Comparison of ENCODE assay signal across 1 cellular context in genomic region chr1:161771973-161772372, GRCh38.
TF ChIP-seq lines count a peak whose summit lies in the region.

No MANE protein-coding gene starts in this region.

TF ChIP-seq in endothelial cell of umbilical vein, 7 proteins besides CTCF, POLR2A, EP300 and RAD21:
- no peak for TF ChIP-seq POLR2AphosphoS5 (IDR thresholded peaks at IDR 0.05; ENCODE audit: insufficient read depth, low read depth, low read length)
- TF ChIP-seq EZH2 (IDR thresholded peaks at IDR 0.05; ENCODE audit: borderline replicate concordance, low read depth, low read length, severe bottlenecking): no peak
